ENCODE assay signal across 30 cellular contexts in the genomic region with DNA sequence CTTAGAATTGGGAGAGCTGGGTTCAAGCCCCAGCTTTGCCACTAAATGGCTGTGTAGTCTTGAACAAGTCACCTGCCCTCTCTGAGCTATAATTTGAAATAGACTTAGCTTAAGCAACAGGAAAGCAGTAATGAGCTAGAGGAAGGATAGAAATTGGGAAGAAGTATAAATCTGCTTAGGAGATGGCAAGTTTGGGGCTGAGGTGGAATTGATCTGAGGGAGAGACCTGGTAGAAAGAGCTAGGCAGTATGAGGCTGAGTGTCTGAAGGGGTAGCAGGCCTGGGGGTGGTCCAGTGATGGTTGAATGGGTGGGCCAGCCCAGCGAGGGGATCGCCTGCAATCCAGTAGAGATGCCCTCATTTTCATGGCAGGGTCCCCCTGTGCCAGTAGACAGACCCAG. TPM values are rescaled to one million over a fixed set of nuclear protein-coding genes. Genes with fewer than 3 reads are reported as not detected.
DNase-seq lines count a peak whose midpoint lies in the region; ATAC-seq and TF ChIP-seq lines count a peak whose summit lies in the region.
"Had no signal": no experiment of that assay in that cellular context is flagged by ENCODE, and none has a peak within 500 bp of the region (broad histone marks: within the 10 kb centered on the region; RNA-seq: fewer than 3 reads in every experiment).

No MANE protein-coding gene starts in this region.

- POLR2A ChIA-PET in HEK293 (lab: Yijun Ruan, JAX): no interaction called here

- H3K9me3 Mint-ChIP-seq in nephron: no peaks in the 10 kb centered on the region
- H3K9me3 Mint-ChIP-seq: activated naive CD8-positive, alpha-beta T cell treated with anti-CD3 and anti-CD28 coated beads, Interleukin-2, amount 10 ng/mL, durations not matched to agents 7 days and 5 days; effector memory CD8-positive, alpha-beta T cell had no signal

- DNase-seq in coronary artery (ENCODE audit: low spot score) (no peak), transverse colon (no peak), midbrain (lab: John Stamatoyannopoulos, UW) (no peak), DMS53 treated with DMSO at 0.1 percent for 48 hours (lab: John Stamatoyannopoulos, UW; ENCODE audit: unreplicated experiment) (no peak)
- DNase-seq: activated CD4-positive, alpha-beta T cell treated with anti-CD3 and anti-CD28 coated beads for 48 hours; activated effector memory CD4-positive, alpha-beta T cell treated with Interleukin-2 at 50 U/mL for 16 hours; activated naive CD8-positive, alpha-beta T cell treated with anti-CD3 and anti-CD28 coated beads, Interleukin-2, amount 10 ng/mL, durations not matched to agents 7 days and 5 days; activated T-cell treated with anti-CD3 and anti-CD28 coated beads for 4 hours; BE2C; caudate nucleus; cortex of kidney; DMS79; effector memory CD8-positive, alpha-beta T cell; GF-D8; glutamatergic neuron; naive thymus-derived CD4-positive, alpha-beta T cell; NCI-H1092 treated with DMSO at 0.1 percent for 48 hours; NCI-H187 treated with DMSO at 0.1 percent for 48 hours; NCI-H2171 treated with DMSO at 0.1 percent for 48 hours; NCI-H510A; SJCRH30; stimulated activated naive CD4-positive, alpha-beta T cell; SW 1271; T1000; WERI-Rb-1 had no signal

- H3K27me3 Mint-ChIP-seq in nephron (ENCODE audit: low read depth): no peaks in the 10 kb centered on the region
- H3K27me3 Mint-ChIP-seq: activated naive CD8-positive, alpha-beta T cell treated with anti-CD3 and anti-CD28 coated beads, Interleukin-2, amount 10 ng/mL, durations not matched to agents 7 days and 5 days; effector memory CD8-positive, alpha-beta T cell; naive thymus-derived CD4-positive, alpha-beta T cell; progenitor cell of endocrine pancreas had no signal

- peaks cover 51% of the 10 kb centered on the region for H3K4me1 Mint-ChIP-seq in nephron

- ATAC-seq in GM19467 (IDR thresholded peaks at IDR 0.05; ENCODE audit: unreplicated experiment): no peak
- ATAC-seq: effector memory CD8-positive, alpha-beta T cell; HCT116; naive thymus-derived CD4-positive, alpha-beta T cell had no signal

- H3K9me3 ChIP-seq in HEK293 (ENCODE audit: control insufficient read depth, insufficient read depth, low read depth, low read length) (no peaks in the 10 kb centered on the region), transverse colon (no peaks in the 10 kb centered on the region)
- H3K9me3 ChIP-seq: BE2C, SJCRH30 had no signal

- H3K36me3 Mint-ChIP-seq in nephron (ENCODE audit: low read depth): peaks cover 18% of the 10 kb centered on the region

- H3K27ac Mint-ChIP-seq in nephron: peak overlapping the region in 2 of 3 experiments; percentile 27 to 67
- H3K27ac Mint-ChIP-seq: activated naive CD8-positive, alpha-beta T cell treated with anti-CD3 and anti-CD28 coated beads, Interleukin-2, amount 10 ng/mL, durations not matched to agents 7 days and 5 days; naive thymus-derived CD4-positive, alpha-beta T cell; progenitor cell of endocrine pancreas had no signal

- no peak for TF ChIP-seq EP300 in transverse colon (IDR thresholded peaks at IDR 0.05; ENCODE audit: low read depth)

- peaks cover 0 to 3% of the 10 kb centered on the region in 2 experiments; a peak in 2 of 3 replicates for H3K36me3 ChIP-seq in HEK293 (ENCODE audit: control insufficient read depth in 2 of 2, insufficient read depth in 1 of 2, low read length in 2 of 2)
- H3K36me3 ChIP-seq in transverse colon: no peaks in the 10 kb centered on the region
- H3K36me3 ChIP-seq: BE2C, SJCRH30, WERI-Rb-1 had no signal

- no peaks in the 10 kb centered on the region for H3K27me3 ChIP-seq in transverse colon
- H3K27me3 ChIP-seq: BE2C, SJCRH30 had no signal

- CTCF ChIA-PET in HEK293 (lab: Yijun Ruan, JAX): interaction anchor here (0.6 kb wide), 1 partner anchor 431 kb away, joined by 3 read pairs; no protein-coding TSS in a partner anchor

- 95% methylated on average over 2 of the region's 2 CpGs; no CpG with 5 or more reads in 1 of the 2 donors for WGBS in transverse colon (ENCODE audit: low coverage in 1 of 2), 2 donors

- H3K27ac ChIP-seq in HEK293 (ENCODE audit: extremely low read depth, low read depth, low read length) (no peak overlapping the region), coronary artery (peak overlapping the region; percentile 73 to 87), transverse colon (peak overlapping the region; percentile 82 to 96 (median 84))
- H3K27ac ChIP-seq: SJCRH30, WERI-Rb-1 had no signal

- H3K4me3 Mint-ChIP-seq in nephron: no peak overlapping the region
- H3K4me3 Mint-ChIP-seq: activated naive CD8-positive, alpha-beta T cell treated with anti-CD3 and anti-CD28 coated beads, Interleukin-2, amount 10 ng/mL, durations not matched to agents 7 days and 5 days; effector memory CD8-positive, alpha-beta T cell had no signal

- in situ Hi-C loops in transverse colon (cut with MboI; ENCODE audit: low pct_ligation_motif_present in 1 of 4, low pct_unique_long_range_greater_than_20kb in 1 of 4, low sequenced_read_pairs in 3 of 4): no loop called here

- no peak for TF ChIP-seq POLR2A in transverse colon (IDR thresholded peaks at IDR 0.05)

- intact Hi-C loops in transverse colon (cut with DNase I; ENCODE audit: low total_unique reads): no loop called here

- TF ChIP-seq CTCF in HEK293 (tag by site-specific recombination; IDR thresholded peaks at IDR 0.05) (no peak), coronary artery (IDR thresholded peaks at IDR 0.05) (no peak), nephron (IDR thresholded peaks at IDR 0.05; ENCODE audit: unreplicated experiment in 3 of 3) (no peak), transverse colon (IDR thresholded peaks at IDR 0.05) (no peak)

- no peaks in the 10 kb centered on the region for H3K4me1 ChIP-seq in HEK293 (ENCODE audit: control insufficient read depth, insufficient read depth, low read length)
- peaks cover 35 to 98% (median 78%) of the 10 kb centered on the region in 4 donors for H3K4me1 ChIP-seq in transverse colon
- H3K4me1 ChIP-seq: BE2C, SJCRH30 had no signal

- H3K4me3 ChIP-seq in HEK293 (ENCODE audit: low read depth, low read length) (no peak overlapping the region), coronary artery (no peak overlapping the region), transverse colon (no peak overlapping the region)
- H3K4me3 ChIP-seq: SJCRH30 had no signal

TF ChIP-seq in HEK293, 187 proteins besides CTCF, POLR2A, EP300 and RAD21:
- peak; percentile 90; the same call in 1 of the 2 replicates for TF ChIP-seq ZNF140 (tag by site-specific recombination; IDR thresholded peaks at IDR 0.05)
- TF ChIP-seq, protein P1, sequence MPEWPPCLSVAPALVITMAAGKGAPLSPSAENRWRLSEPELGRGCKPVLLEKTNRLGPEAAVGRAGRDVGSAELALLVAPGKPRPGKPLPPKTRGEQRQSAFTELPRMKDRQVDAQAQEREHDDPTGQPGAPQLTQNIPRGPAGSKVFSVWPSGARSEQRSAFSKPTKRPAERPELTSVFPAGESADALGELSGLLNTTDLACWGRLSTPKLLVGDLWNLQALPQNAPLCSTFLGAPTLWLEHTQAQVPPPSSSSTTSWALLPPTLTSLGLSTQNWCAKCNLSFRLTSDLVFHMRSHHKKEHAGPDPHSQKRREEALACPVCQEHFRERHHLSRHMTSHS (tag by site-specific recombination; IDR thresholded peaks at IDR 0.05): no peak

RNA-seq across cellular contexts. Expression of a gene that starts 22.9 kb away (rescaled TPM):
- 100 to 1,000 TPM; 207 to 592 (median 406) TPM for total RNA-seq in transverse colon
